ENCODE assay signal across 23 cellular contexts in genomic region chr3:97009427-97010019, GRCh38.
DNase-seq lines count a peak whose midpoint lies in the region; TF ChIP-seq lines count a peak whose summit lies in the region.
"Had no signal": no experiment of that assay in that cellular context is flagged by ENCODE, and none has a peak within 500 bp of the region (broad histone marks: within the 10 kb centered on the region; RNA-seq: fewer than 3 reads in every experiment).

No MANE protein-coding gene starts in this region.

- CTCF ChIA-PET in HEK293T (lab: Yijun Ruan, JAX): no interaction called here

- H3K4me2 ChIP-seq in KMS-11: peak overlapping the region; percentile 36; the same call in 1 of the 2 replicates

- H3K4me3 ChIP-seq in KMS-11 (IDR thresholded peaks at IDR 0.05; ENCODE audit: insufficient read depth, low read depth, low read length): no peak overlapping the region
- H3K4me3 ChIP-seq in thyroid gland (replicated peaks in 1 of 3): no peak overlapping the region
- no peak overlapping the region for H3K4me3 ChIP-seq in left ventricle myocardium inferior
- H3K4me3 ChIP-seq: body of pancreas, MG63, ovary, tibial nerve had no signal

- intact Hi-C loops in thyroid gland (cut with DNase I): no loop called here
- intact Hi-C loops in left ventricle myocardium inferior (cut with micrococcal nuclease): no loop called here

- no peak overlapping the region for H3K9ac ChIP-seq in KMS-11

- no peaks in the 10 kb centered on the region for H3K36me3 ChIP-seq in KMS-11 (ENCODE audit: insufficient read depth)
- H3K36me3 ChIP-seq in thyroid gland: no peaks in the 10 kb centered on the region
- no peaks in the 10 kb centered on the region for H3K36me3 ChIP-seq in left ventricle myocardium inferior
- H3K36me3 ChIP-seq: MG63, ovary, tibial nerve had no signal

- no peaks in the 10 kb centered on the region for H4K20me1 ChIP-seq in KMS-11 (ENCODE audit: insufficient read depth)

- peak; percentile 92 for DNase-seq in RPMI8226
- DNase-seq in iPS DF 19.7 (ENCODE audit: low read depth, low spot score): peak; percentile 17
- peak; percentile 79 to 87 for DNase-seq in thyroid gland
- DNase-seq in HEK293T (ENCODE audit: extremely low spot score): no peak
- DNase-seq in left ventricle myocardium inferior: no peak
- no peak for DNase-seq in NCI-H1105 (lab: John Stamatoyannopoulos, UW)
- DNase-seq: activated CD8-positive, alpha-beta T cell treated with anti-CD3 and anti-CD28 coated beads for 36 hours; activated effector memory CD4-positive, alpha-beta T cell treated with Interleukin-2 at 50 U/mL for 16 hours; activated T-cell treated with anti-CD3 and anti-CD28 coated beads for 4 hours; body of pancreas; Calu3; glutamatergic neuron; immature natural killer cell; left ventricle myocardium superior; MG63; natural killer cell; NCI-H146; NCI-H2171 treated with DMSO at 0.1 percent for 48 hours; ovary; T-helper 9 cell had no signal

- H3K9me3 ChIP-seq in thyroid gland (no peaks in the 10 kb centered on the region), left ventricle myocardium inferior (replicated peaks) (peaks cover 66% of the 10 kb centered on the region)
- H3K9me3 ChIP-seq: body of pancreas, MG63, ovary had no signal

- H3K27me3 ChIP-seq in KMS-11 (ENCODE audit: insufficient read depth, low read depth): no peaks in the 10 kb centered on the region
- no peaks in the 10 kb centered on the region for H3K27me3 ChIP-seq in thyroid gland
- no peaks in the 10 kb centered on the region for H3K27me3 ChIP-seq in left ventricle myocardium inferior (ENCODE audit: low read depth)
- H3K27me3 ChIP-seq: body of pancreas, MG63, ovary, tibial nerve had no signal

- H3K79me2 ChIP-seq in KMS-11 (ENCODE audit: insufficient read depth, low read depth): no peaks in the 10 kb centered on the region

- no peak for TF ChIP-seq CTCF in KMS-11 (conservative IDR thresholded peaks at IDR 0.05; ENCODE audit: low read depth, low read length)
- no peak for TF ChIP-seq CTCF in thyroid gland (IDR thresholded peaks at IDR 0.05)
- TF ChIP-seq CTCF in left ventricle myocardium inferior (IDR thresholded peaks at IDR 0.05; ENCODE audit: borderline replicate concordance): no peak

- WGBS in thyroid gland, 2 donors: 38 to 50% methylated on average over 6 to 7 of the region's 7 CpGs

- H3K4me1 ChIP-seq in KMS-11 (ENCODE audit: low read depth, poor library complexity, severe bottlenecking) (peaks cover 16% of the 10 kb centered on the region), thyroid gland (peaks cover 17 to 21% of the 10 kb centered on the region in 2 donors), left ventricle myocardium inferior (no peaks in the 10 kb centered on the region)
- H3K4me1 ChIP-seq: body of pancreas, tibial nerve had no signal

- no peak overlapping the region for H2AFZ ChIP-seq in KMS-11 (ENCODE audit: low read depth)

- POLR2A ChIA-PET in HEK293T (lab: Yijun Ruan, JAX): no interaction called here

- TF ChIP-seq POLR2A in thyroid gland (IDR thresholded peaks at IDR 0.05): no peak

- H3K27ac ChIP-seq in KMS-11 (no peak overlapping the region), thyroid gland (peak overlapping the region; percentile 40 to 57 (median 51)), left ventricle myocardium inferior (replicated peaks) (no peak overlapping the region)
- H3K27ac ChIP-seq: body of pancreas, epithelial cell of prostate, ovary, tibial nerve had no signal

TF ChIP-seq in HEK293T, 16 proteins besides CTCF, POLR2A, EP300 and RAD21:
- no peak for TF ChIP-seq SP1 (IDR thresholded peaks at IDR 0.05)
- no peak for TF ChIP-seq FOXK2 (IDR thresholded peaks at IDR 0.05)
- no peak for TF ChIP-seq NFRKB (IDR thresholded peaks at IDR 0.05)
- no peak for TF ChIP-seq PKNOX1 (IDR thresholded peaks at IDR 0.05)
- TF ChIP-seq LEF1 (IDR thresholded peaks at IDR 0.05; ENCODE audit: borderline replicate concordance): no peak
- TF ChIP-seq FOXM1 (IDR thresholded peaks at IDR 0.05; ENCODE audit: borderline replicate concordance): no peak
- no peak for TF ChIP-seq BHLHE40 (IDR thresholded peaks at IDR 0.05; ENCODE audit: borderline replicate concordance)
- TF ChIP-seq L3MBTL2 (conservative IDR thresholded peaks at IDR 0.05): no peak
- no peak for TF ChIP-seq SUZ12 (IDR thresholded peaks at IDR 0.05)
- no peak for TF ChIP-seq FOXA1 (IDR thresholded peaks at IDR 0.05)
- TF ChIP-seq HDGF (IDR thresholded peaks at IDR 0.05; ENCODE audit: borderline replicate concordance): no peak
- no peak for TF ChIP-seq ELF4 (IDR thresholded peaks at IDR 0.05)
- TF ChIP-seq CTBP1 (IDR thresholded peaks at IDR 0.05; ENCODE audit: borderline replicate concordance): no peak
- TF ChIP-seq ARNT (IDR thresholded peaks at IDR 0.05): no peak
- no peak for TF ChIP-seq ZNF384 (IDR thresholded peaks at IDR 0.05)
- no peak for TF ChIP-seq TARDBP (IDR thresholded peaks at IDR 0.05)
TF ChIP-seq in HEK293T: peak in this region for 0.

Comparison
In these comparisons a context has a peak if more than half of its experiments do, and no peak if none do; other contexts are left out.
1. H3K27ac ChIP-seq: peak in thyroid gland (3 of 3); none in KMS-11 (single experiment) and left ventricle myocardium inferior (single experiment).
2. DNase-seq: peak in RPMI8226 (single experiment), iPS DF 19.7 (single experiment) and thyroid gland (2 of 2); none in HEK293T (single experiment), left ventricle myocardium inferior (single experiment) and NCI-H1105 (single experiment).